In genomic region chr17:4230142-4230541, GRCh38 we compare ENCODE assay signal across 8 cellular contexts. TPM values are rescaled to one million over a fixed set of nuclear protein-coding genes. Genes with fewer than 3 reads are reported as not detected.
DNase-seq lines count a peak whose midpoint lies in the region; TF ChIP-seq lines count a peak whose summit lies in the region.

No MANE protein-coding gene starts in this region.

- no peaks in the 10 kb centered on the region for H3K27me3 Mint-ChIP-seq in chondrocyte (ENCODE audit: low read depth)

- TF ChIP-seq POLR2A in lower leg skin (IDR thresholded peaks at IDR 0.05), result no peak
- TF ChIP-seq POLR2A in transverse colon (IDR thresholded peaks at IDR 0.05), result no peak
- TF ChIP-seq POLR2A in erythroblast (IDR thresholded peaks at IDR 0.05; ENCODE audit: low read length), result no peak

- peak overlapping the region; percentile 9; the same call in 1 of the 2 replicates for H3K9ac ChIP-seq in HUES64 (ENCODE audit: low read depth, low read length)

- H3K27me3 ChIP-seq in HUES64 (ENCODE audit: insufficient read depth, low read length), result no peaks in the 10 kb centered on the region
- no peaks in the 10 kb centered on the region for H3K27me3 ChIP-seq in transverse colon

- H3K36me3 ChIP-seq in HUES64 (ENCODE audit: insufficient read depth, low read length) (peaks cover 61% of the 10 kb centered on the region), transverse colon (peaks cover 0 to 6% (median 0%) of the 10 kb centered on the region in 4 donors)

- peak; percentile 92 for TF ChIP-seq EP300 in transverse colon (IDR thresholded peaks at IDR 0.05; ENCODE audit: low read depth)

- H3K27ac ChIP-seq in HUES64 (ENCODE audit: low read depth, low read length) (peak overlapping the region; percentile 3; the same call in 1 of the 2 replicates), transverse colon (peak overlapping the region; percentile 75 to 86 (median 83))

- H3K9me3 Mint-ChIP-seq in chondrocyte (ENCODE audit: low read depth), result no peaks in the 10 kb centered on the region

- H3K4me3 Mint-ChIP-seq in chondrocyte (ENCODE audit: unreplicated experiment), result peak overlapping the region; percentile 40

- no peak for TF ChIP-seq CTCF in chondrocyte (IDR thresholded peaks at IDR 0.05)
- TF ChIP-seq CTCF in lower leg skin (IDR thresholded peaks at IDR 0.05), result no peak
- no peak for TF ChIP-seq CTCF in transverse colon (IDR thresholded peaks at IDR 0.05)
- TF ChIP-seq CTCF in GM13976 (IDR thresholded peaks at IDR 0.05; ENCODE audit: borderline replicate concordance, control extremely low read depth, extremely low read depth, insufficient read depth, missing control alignments), result no peak

- H3K4me1 ChIP-seq in HUES64 (ENCODE audit: insufficient read depth, low read length), result peaks cover 9% of the 10 kb centered on the region; the same call in 1 of the 2 replicates
- H3K4me1 ChIP-seq in transverse colon, result peaks cover 28 to 69% (median 43%) of the 10 kb centered on the region in 4 donors

- no peak overlapping the region for H3K4me3 ChIP-seq in HUES64 (ENCODE audit: low read length)
- H3K4me3 ChIP-seq in lower leg skin (ENCODE audit: low read depth, poor library complexity, severe bottlenecking), result no peak overlapping the region
- no peak overlapping the region for H3K4me3 ChIP-seq in transverse colon

- H3K9me3 ChIP-seq in HUES64 (ENCODE audit: insufficient read depth, low read depth, low read length) (no peaks in the 10 kb centered on the region), transverse colon (no peaks in the 10 kb centered on the region)

- peaks cover 50% of the 10 kb centered on the region for H3K4me1 Mint-ChIP-seq in chondrocyte (ENCODE audit: low read depth)

- H3K36me3 Mint-ChIP-seq in chondrocyte (ENCODE audit: low read depth), result peaks cover 5% of the 10 kb centered on the region

- intact Hi-C loops in lower leg skin (cut with DNase I; ENCODE audit: low total_unique reads), result no loop called here
- intact Hi-C loops in transverse colon (cut with DNase I; ENCODE audit: low total_unique reads), result no loop called here

- peak overlapping the region; percentile 98 for H3K27ac Mint-ChIP-seq in chondrocyte (ENCODE audit: unreplicated experiment)

- DNase-seq in chondrocyte (ENCODE audit: low spot score), result no peak
- DNase-seq in lower leg skin (ENCODE audit: low spot score in 2 of 2), result peak; percentile 71 to 85
- DNase-seq in transverse colon, result peak; percentile 34
- DNase-seq in GM13976 (ENCODE audit: low spot score), result no peak
- no peak for DNase-seq in activated gamma-delta T cell (lab: John Stamatoyannopoulos, UW)
- no peak for DNase-seq in erythroblast (lab: John Stamatoyannopoulos, UW)
- no peak for DNase-seq in effector CD8-positive, alpha-beta T cell (lab: John Stamatoyannopoulos, UW)

- WGBS in HUES64, result 59% methylated on average over 2 of the region's 2 CpGs
- WGBS in lower leg skin, 2 donors, result 8 to 17% methylated on average over 2 of the region's 2 CpGs
- WGBS in transverse colon (ENCODE audit: low coverage in 1 of 2), 2 donors, result 38 to 57% methylated on average over 1 to 2 of the region's 2 CpGs

- in situ Hi-C loops in transverse colon (cut with MboI; ENCODE audit: low pct_ligation_motif_present in 1 of 4, low pct_unique_long_range_greater_than_20kb in 1 of 4, low sequenced_read_pairs in 3 of 4) (no loop called here), GM13976 (cut with MboI; ENCODE audit: low sequenced_read_pairs, unreplicated experiment) (no loop called here)

RNA-seq across cellular contexts. Expression of gene ANKFY1, which starts 33.6 kb away (rescaled TPM):
- polyA plus RNA-seq in HUES64 (2013, experiment 1 of 2), result 22.6 TPM
- 22.4 TPM for polyA plus RNA-seq in HUES64 (2013, experiment 2 of 2)
- 44.7 to 50.1 TPM (median 45.7 TPM) in 3 replicates for total RNA-seq in chondrocyte
- 10 to 100 TPM; 30.7 to 35.7 (median 32.7) TPM for total RNA-seq in lower leg skin
- 10 to 100 TPM; 53.0 to 69.9 (median 54.7) TPM for total RNA-seq in transverse colon

Comparison
In these comparisons a context has a peak if more than half of its experiments do, and no peak if none do; other contexts are left out.
1. DNase-seq: peak in lower leg skin (2 of 2) and transverse colon (single experiment); none in chondrocyte (single experiment), GM13976 (single experiment), activated gamma-delta T cell (single experiment), erythroblast (0 of 2) and effector CD8-positive, alpha-beta T cell (single experiment).